In genomic region chr3:105876745-105877624, GRCh38 we compare ENCODE assay signal across 9 cellular contexts. TPM values are rescaled to one million over a fixed set of nuclear protein-coding genes. Genes with fewer than 3 reads are reported as not detected.
A peak's percentile ranks its signal among the peaks of the same experiment; 100 is the strongest.
DNase-seq lines count a peak whose midpoint lies in the region; ATAC-seq, FAIRE-seq and TF ChIP-seq lines count a peak whose summit lies in the region.
"Had no signal": no experiment of that assay in that cellular context is flagged by ENCODE, and none has a peak within 500 bp of the region (broad histone marks: within the 10 kb centered on the region; RNA-seq: fewer than 3 reads in every experiment).

No MANE protein-coding gene starts in this region.

- TF ChIP-seq CTCF in pancreas (IDR thresholded peaks at IDR 0.05), result no peak

- H3K27ac ChIP-seq in pancreas, result peak overlapping the region in 2 of 4 donors; percentile 33 to 42

- H3K36me3 Mint-ChIP-seq in activated naive CD4-positive, alpha-beta T cell treated with anti-CD3 and anti-CD28 coated beads, Interleukin-2, amount 50 U/mL, for 72 hours, result peaks cover 0 to 7% of the 10 kb centered on the region in 2 donors

- H3K9me3 Mint-ChIP-seq in activated naive CD4-positive, alpha-beta T cell treated with anti-CD3 and anti-CD28 coated beads, Interleukin-2, amount 50 U/mL, for 72 hours, result peaks cover 0 to 12% of the 10 kb centered on the region in 2 donors

- H3K36me3 ChIP-seq in pancreas, result no peaks in the 10 kb centered on the region

- 37 to 39% methylated on average over 2 of the region's 2 CpGs for WGBS in pancreas, 2 donors

- DNase-seq in activated naive CD4-positive, alpha-beta T cell treated with anti-CD3 and anti-CD28 coated beads, Interleukin-2, amount 50 U/mL, for 72 hours (ENCODE audit: low spot score in 2 of 2), result no peak
- DNase-seq in pancreas (no peak), dedifferentiated amniotic fluid mesenchymal stem cell (ENCODE audit: extremely low spot score) (no peak), AG20443 (ENCODE audit: low spot score) (no peak)
- DNase-seq: right cardiac atrium; stimulated activated naive CD4-positive, alpha-beta T cell treated with Interleukin-2 at 50 U/mL for 16 hours had no signal

- FAIRE-seq in pancreas (lab: Jason Lieb, UNC), result no peak

- peak overlapping the region; percentile 81 to 91 for H3K27ac Mint-ChIP-seq in activated naive CD4-positive, alpha-beta T cell treated with anti-CD3 and anti-CD28 coated beads, Interleukin-2, amount 50 U/mL, for 72 hours

- intact Hi-C loops in pancreas (cut with DNase I), result no loop called here

- no peaks in the 10 kb centered on the region for H3K9me3 ChIP-seq in pancreas

- no peak overlapping the region for H3K4me3 ChIP-seq in pancreas

- no peaks in the 10 kb centered on the region for H3K4me1 ChIP-seq in pancreas

- no peaks in the 10 kb centered on the region for H3K27me3 ChIP-seq in pancreas

- ATAC-seq in GM18511 (IDR thresholded peaks at IDR 0.05; ENCODE audit: unreplicated experiment) (peak; percentile 82), HG02870 (IDR thresholded peaks at IDR 0.05; ENCODE audit: unreplicated experiment) (peak; percentile 85), pancreas (peak in 3 of 4 donors; percentile 73 to 83 (median 81)), GM19467 (IDR thresholded peaks at IDR 0.05; ENCODE audit: unreplicated experiment) (no peak)
- ATAC-seq in activated naive CD4-positive, alpha-beta T cell treated with anti-CD3 and anti-CD28 coated beads, Interleukin-2, amount 50 U/mL, for 72 hours, result peak; percentile 95 to 96

RNA-seq across cellular contexts. Expression of gene CBLB, which starts 8.2 kb away (rescaled TPM):
- 100 to 1,000 TPM in 1 of 2 donors, 10 to 100 TPM in 1; 81.3 to 107 TPM for total RNA-seq in activated naive CD4-positive, alpha-beta T cell treated with anti-CD3 and anti-CD28 coated beads, Interleukin-2, amount 50 U/mL, for 72 hours
- total RNA-seq in pancreas, result 10 to 100 TPM in 4 of 6 donors, 1 to 10 TPM in 2; 9.1 to 23.3 (median 12.3) TPM
- 1 to 10 TPM; 5.3 to 9.5 TPM for polyA plus RNA-seq in pancreas
